In the genomic region with DNA sequence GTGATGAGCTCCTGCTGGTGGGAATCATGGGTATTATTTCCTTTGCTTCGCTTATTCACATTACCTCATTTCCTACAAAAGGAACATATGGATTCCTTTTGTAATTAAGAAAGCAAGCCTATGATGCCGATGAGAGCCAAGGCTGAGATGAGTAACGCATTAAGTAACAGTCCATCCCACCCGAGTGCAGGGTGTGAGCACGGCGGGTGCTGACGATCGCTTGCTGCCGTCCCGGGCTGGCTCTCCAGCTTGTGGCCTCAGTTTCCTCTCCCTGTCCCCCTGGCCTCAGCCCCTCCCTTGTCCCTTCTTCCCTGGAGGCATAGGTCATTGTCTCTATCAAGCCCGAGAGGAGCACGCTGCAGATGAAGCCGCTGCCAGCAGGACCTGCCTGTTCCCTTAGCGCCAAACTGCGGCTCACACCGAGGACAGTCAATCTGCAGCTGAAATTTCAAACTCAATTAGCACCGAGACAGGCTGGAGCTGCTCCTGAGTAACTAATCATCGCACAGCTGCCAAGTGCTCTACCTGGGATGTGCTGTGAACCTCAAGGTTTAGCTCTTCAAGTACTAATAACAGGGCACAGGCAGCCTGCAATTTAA, we compare ENCODE assay signal across 15 cellular contexts.
A peak's percentile ranks its signal among the peaks of the same experiment; 100 is the strongest.
DNase-seq lines count a peak whose midpoint lies in the region; ATAC-seq and TF ChIP-seq lines count a peak whose summit lies in the region.
"Had no signal": no experiment of that assay in that cellular context is flagged by ENCODE, and none has a peak within 500 bp of the region (broad histone marks: within the 10 kb centered on the region; RNA-seq: fewer than 3 reads in every experiment).

No MANE protein-coding gene starts in this region.

- peak; percentile 10 for DNase-seq in AG04449 (ENCODE audit: low read depth, low spot score)
- peak; percentile 79 for DNase-seq in GM03348 (ENCODE audit: low spot score)
- DNase-seq in T-helper 17 cell: no peak
- peak; percentile 24 for DNase-seq in fibroblast of villous mesenchyme (ENCODE audit: low read depth)
- no peak for DNase-seq in middle frontal gyrus (ENCODE audit: extremely low spot score, low spot score)
- DNase-seq in smooth muscle cell (lab: John Stamatoyannopoulos, UW; ENCODE audit: unreplicated experiment): no peak
- DNase-seq: activated naive CD4-positive, alpha-beta T cell treated with anti-CD3 and anti-CD28 coated beads, Interleukin-2, amount 50 U/mL, for 16 hours; DMS53; NCI-H187 treated with DMSO at 0.1 percent for 48 hours; PC-9 had no signal

- H3K27me3 Mint-ChIP-seq in T-helper 17 cell: no peaks in the 10 kb centered on the region
- H3K27me3 Mint-ChIP-seq: B cell had no signal

- H4K20me1 ChIP-seq in smooth muscle cell (ENCODE audit: low read depth): no peaks in the 10 kb centered on the region

- no peak for ATAC-seq in T-helper 17 cell
- ATAC-seq in GM18861 (IDR thresholded peaks at IDR 0.05; ENCODE audit: unreplicated experiment): no peak
- no peak for ATAC-seq in HG02798 (IDR thresholded peaks at IDR 0.05; ENCODE audit: poor library complexity, unreplicated experiment)
- ATAC-seq: mucosa of descending colon had no signal

- no peaks in the 10 kb centered on the region for H3K27me3 ChIP-seq in smooth muscle cell (ENCODE audit: low read depth)

- peak overlapping the region; percentile 36 for H3K4me3 ChIP-seq in AG04449 (ENCODE audit: low read depth, low read length)
- no peak overlapping the region for H3K4me3 ChIP-seq in fibroblast of villous mesenchyme (ENCODE audit: low read depth, low read length)
- no peak overlapping the region for H3K4me3 ChIP-seq in smooth muscle cell
- H3K4me3 ChIP-seq: mucosa of descending colon, PC-9 had no signal

- no peaks in the 10 kb centered on the region for H3F3A ChIP-seq in smooth muscle cell (ENCODE audit: low read depth)

- no peak overlapping the region for H3K4me2 ChIP-seq in smooth muscle cell
- H3K4me2 ChIP-seq: PC-9 had no signal

- H3K36me3 Mint-ChIP-seq in T-helper 17 cell (ENCODE audit: low read depth): no peaks in the 10 kb centered on the region

- no peak overlapping the region for H3K4me3 Mint-ChIP-seq in T-helper 17 cell
- H3K4me3 Mint-ChIP-seq: B cell, type B pancreatic cell had no signal

- WGBS in smooth muscle cell (ENCODE audit: low lambda C conversion rate): 70% methylated on average over 18 of the region's 18 CpGs

- H3K36me3 ChIP-seq in smooth muscle cell (ENCODE audit: low read depth): no peaks in the 10 kb centered on the region

- H3K9me3 ChIP-seq in T-helper 17 cell (ENCODE audit: control insufficient read depth, low read length, poor library complexity, severe bottlenecking) (no peaks in the 10 kb centered on the region), smooth muscle cell (replicated peaks; ENCODE audit: low read depth) (no peaks in the 10 kb centered on the region)
- H3K9me3 ChIP-seq: mucosa of descending colon had no signal

- H3K27ac ChIP-seq in smooth muscle cell (ENCODE audit: low read depth): no peak overlapping the region
- H3K27ac ChIP-seq: PC-9 had no signal

- H3K27ac Mint-ChIP-seq in T-helper 17 cell: peak overlapping the region; percentile 76
- H3K27ac Mint-ChIP-seq: B cell, type B pancreatic cell had no signal

- CTCF ChIA-PET in AG04449 (lab: Yijun Ruan, JAX): interaction anchor here (1.1 kb wide), 1 partner anchor 314 kb away, joined by 4 read pairs; no protein-coding TSS in a partner anchor

- H3K79me2 ChIP-seq in smooth muscle cell (ENCODE audit: low read depth): no peaks in the 10 kb centered on the region

- H2AFZ ChIP-seq in smooth muscle cell (ENCODE audit: low read depth): no peak overlapping the region
- H2AFZ ChIP-seq: PC-9 had no signal

- peaks cover 7% of the 10 kb centered on the region for H3K4me1 Mint-ChIP-seq in T-helper 17 cell
- H3K4me1 Mint-ChIP-seq: B cell had no signal

- H3K4me1 ChIP-seq in smooth muscle cell (ENCODE audit: low read depth): no peaks in the 10 kb centered on the region

- no peak overlapping the region for H3K9ac ChIP-seq in smooth muscle cell (ENCODE audit: low read depth)

- POLR2A ChIA-PET in AG04449 (lab: Yijun Ruan, JAX): interaction anchor here (0.6 kb wide), 1 partner anchor 9 kb away, joined by 3 read pairs; no protein-coding TSS in a partner anchor

- TF ChIP-seq CTCF in AG04449 (IDR thresholded peaks at IDR 0.05; ENCODE audit: insufficient read depth, low read length, missing control alignments) (no peak), fibroblast of villous mesenchyme (IDR thresholded peaks at IDR 0.05; ENCODE audit: insufficient read depth, low read depth, low read length) (no peak), smooth muscle cell (IDR thresholded peaks at IDR 0.05; ENCODE audit: borderline replicate concordance, insufficient read depth, poor library complexity, severe bottlenecking) (no peak)

Comparison
In these comparisons a context has a peak if more than half of its experiments do, and no peak if none do; other contexts are left out.
1. DNase-seq: peak in AG04449 (single experiment), GM03348 (single experiment) and fibroblast of villous mesenchyme (single experiment); none in T-helper 17 cell (0 of 3), middle frontal gyrus (single experiment) and smooth muscle cell (single experiment).